ENCODE assay signal across 13 cellular contexts in the genomic region with DNA sequence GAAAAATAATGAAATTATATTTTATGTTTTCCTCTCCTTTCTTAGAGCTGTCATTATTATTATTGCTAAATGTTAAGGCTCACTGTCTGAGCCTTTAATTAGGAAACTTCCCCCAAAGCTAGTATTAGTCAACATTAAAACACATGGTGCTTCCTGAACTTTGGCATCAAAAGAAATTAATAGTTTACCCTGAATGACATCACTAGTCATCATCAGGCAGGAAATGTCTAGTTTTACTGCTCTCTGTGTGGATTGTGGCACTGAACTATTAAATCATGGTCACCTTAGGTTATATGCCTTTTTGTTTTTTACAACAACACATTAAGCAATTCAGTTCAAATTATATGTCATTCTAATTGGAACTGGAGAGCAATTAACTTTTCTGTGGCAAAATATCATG.
"Had no signal": no experiment of that assay in that cellular context is flagged by ENCODE, and none has a peak within 500 bp of the region (broad histone marks: within the 10 kb centered on the region; RNA-seq: fewer than 3 reads in every experiment).

No MANE protein-coding gene starts in this region.

- ATAC-seq: activated T-cell treated with anti-CD3 and anti-CD28 coated beads, Interleukin-2, amount 50 U/mL, for 4 hours; left cardiac atrium; naive thymus-derived CD4-positive, alpha-beta T cell had no signal

- H3K27ac ChIP-seq: dorsolateral prefrontal cortex, esophagus squamous epithelium, neutrophil, skin epidermis had no signal

- H3K27me3 ChIP-seq: dorsolateral prefrontal cortex, esophagus squamous epithelium, neutrophil had no signal

- H3K4me1 ChIP-seq: esophagus squamous epithelium had no signal

- H3K9me3 ChIP-seq: esophagus squamous epithelium, neutrophil had no signal

- DNase-seq: activated CD4-positive, alpha-beta T cell treated with anti-CD3 and anti-CD28 coated beads for 1 hour; activated CD4-positive, alpha-beta T cell treated with anti-CD3 and anti-CD28 coated beads, Interleukin-2, amount 50 U/mL, for 48 hours; activated effector memory CD4-positive, alpha-beta T cell treated with anti-CD3 and anti-CD28 coated beads, Interleukin-2, amount 50 U/mL, for 16 hours; activated T-cell treated with anti-CD3 and anti-CD28 coated beads, Interleukin-2, amount 50 U/mL, for 4 hours; amygdala; dorsolateral prefrontal cortex; esophagus squamous epithelium; hypothalamus; left cardiac atrium; naive thymus-derived CD4-positive, alpha-beta T cell; T-helper 9 cell had no signal

- H3K36me3 ChIP-seq: esophagus squamous epithelium, neutrophil had no signal

- H3K4me3 ChIP-seq: dorsolateral prefrontal cortex, esophagus squamous epithelium, skin epidermis had no signal
